Comparison of ENCODE assay signal across 24 cellular contexts in genomic region chr9:115378758-115379157, GRCh38.
"Had no signal": no experiment of that assay in that cellular context is flagged by ENCODE, and none has a peak within 500 bp of the region (broad histone marks: within the 10 kb centered on the region; RNA-seq: fewer than 3 reads in every experiment).

No MANE protein-coding gene starts in this region.

- H3K9me3 Mint-ChIP-seq: T-helper 1 cell treated with Interleukin-12 subunit alpha and Interleukin-12 subunit beta and Interleukin-4 antibody, amounts not matched to agents 30 μg/mL and 1 μg/mL, for 36 hours had no signal

- H3K4me1 Mint-ChIP-seq: activated CD4-positive, alpha-beta T cell treated with anti-CD3 and anti-CD28 coated beads, Interleukin-2, amount 10 ng/mL, durations not matched to agents 7 days and 5 days; activated naive CD8-positive, alpha-beta T cell treated with anti-CD3 and anti-CD28 coated beads, Interleukin-2, amount 50 U/mL, for 24 hours; brain; central memory CD8-positive, alpha-beta T cell had no signal

- H3K4me3 Mint-ChIP-seq: activated CD4-positive, alpha-beta memory T cell treated with anti-CD3 and anti-CD28 coated beads for 36 hours; activated CD4-positive, alpha-beta T cell treated with anti-CD3 and anti-CD28 coated beads, Interleukin-2, amount 10 ng/mL, durations not matched to agents 7 days and 5 days; activated naive CD8-positive, alpha-beta T cell treated with anti-CD3 and anti-CD28 coated beads, Interleukin-2, amount 50 U/mL, for 24 hours; activated T-cell treated with anti-CD3 and anti-CD28 coated beads, Interleukin-2, amount 50 U/mL, for 4 hours; brain; central memory CD8-positive, alpha-beta T cell; T-helper 1 cell treated with Interleukin-12 subunit alpha and Interleukin-12 subunit beta and Interleukin-4 antibody, amounts not matched to agents 30 μg/mL and 1 μg/mL, for 36 hours had no signal

- H3K36me3 Mint-ChIP-seq: activated CD4-positive, alpha-beta memory T cell treated with anti-CD3 and anti-CD28 coated beads for 36 hours; activated naive CD4-positive, alpha-beta T cell treated with anti-CD3 and anti-CD28 coated beads, Interleukin-2, amount 50 U/mL, for 72 hours; brain had no signal

- H3K27ac Mint-ChIP-seq: activated CD4-positive, alpha-beta memory T cell treated with anti-CD3 and anti-CD28 coated beads for 36 hours; activated CD4-positive, alpha-beta T cell treated with anti-CD3 and anti-CD28 coated beads, Interleukin-2, amount 10 ng/mL, durations not matched to agents 7 days and 5 days; activated naive CD4-positive, alpha-beta T cell treated with anti-CD3 and anti-CD28 coated beads, Interleukin-2, amount 50 U/mL, for 72 hours; activated naive CD8-positive, alpha-beta T cell treated with anti-CD3 and anti-CD28 coated beads, Interleukin-2, amount 50 U/mL, for 24 hours; brain; T-helper 1 cell treated with Interleukin-12 subunit alpha and Interleukin-12 subunit beta and Interleukin-4 antibody, amounts not matched to agents 30 μg/mL and 1 μg/mL, for 36 hours had no signal

- ATAC-seq: activated naive CD4-positive, alpha-beta T cell treated with anti-CD3 and anti-CD28 coated beads, Interleukin-2, amount 50 U/mL, for 72 hours; activated naive CD8-positive, alpha-beta T cell treated with anti-CD3 and anti-CD28 coated beads, Interleukin-2, amount 50 U/mL, for 24 hours; activated T-cell treated with anti-CD3 and anti-CD28 coated beads, Interleukin-2, amount 50 U/mL, for 4 hours; PC-3 had no signal

- DNase-seq: activated CD4-positive, alpha-beta memory T cell treated with anti-CD3 and anti-CD28 coated beads for 36 hours; activated CD4-positive, alpha-beta T cell treated with anti-CD3 and anti-CD28 coated beads, Interleukin-2, amount 10 ng/mL, durations not matched to agents 7 days and 5 days; activated CD4-positive, CD25-positive, alpha-beta regulatory T cell; activated CD8-positive, alpha-beta memory T cell treated with anti-CD3 and anti-CD28 coated beads for 24 hours; activated effector memory CD4-positive, alpha-beta T cell treated with anti-CD3 and anti-CD28 coated beads, Interleukin-2, amount 50 U/mL, for 16 hours; activated naive CD4-positive, alpha-beta T cell treated with Interleukin-2 at 50 U/mL for 16 hours; activated naive CD8-positive, alpha-beta T cell treated with anti-CD3 and anti-CD28 coated beads, Interleukin-2, amount 50 U/mL, for 24 hours; activated T-cell treated with anti-CD3 and anti-CD28 coated beads, Interleukin-2, amount 50 U/mL, for 4 hours; amniotic stem cell; NCI-H1092; NCI-H1417; NCI-H2029; NCI-H2107; NCI-H2171 treated with DMSO at 0.1 percent for 48 hours; NCI-H226; NCI-H526; NK-92 treated with Interleukin-12 subunit alpha and Interleukin-12 subunit beta, amount 100 ng/mL, for 24 hours; PC-3; SHP77 treated with DMSO at 0.1 percent for 48 hours had no signal

- H3K27ac ChIP-seq: VCaP had no signal
